31 cellular contexts compared by ENCODE assay signal in genomic region chr22:29726104-29726503, GRCh38. TPM values are rescaled to one million over a fixed set of nuclear protein-coding genes. Genes with fewer than 3 reads are reported as not detected.
"Had no signal": no experiment of that assay in that cellular context is flagged by ENCODE, and none has a peak within 500 bp of the region (broad histone marks: within the 10 kb centered on the region; RNA-seq: fewer than 3 reads in every experiment).

No MANE protein-coding gene starts in this region.

- H3K4me1 ChIP-seq: ascending aorta, Peyer's patch had no signal

- H3K27me3 ChIP-seq: MG63 had no signal

- H3K9me3 ChIP-seq: ascending aorta, MG63, Peyer's patch had no signal

- H3K36me3 ChIP-seq: cardiac muscle cell, MG63 had no signal

- DNase-seq: activated B cell treated with CpG ODN at 0.5 μM for 24 hours; activated CD4-positive, alpha-beta memory T cell treated with anti-CD3 and anti-CD28 coated beads for 36 hours; activated CD4-positive, alpha-beta T cell treated with anti-CD3 and anti-CD28 coated beads for 4 hours; activated CD4-positive, alpha-beta T cell treated with anti-CD3 and anti-CD28 coated beads, Interleukin-2, amount 50 U/mL, for 1 hour; activated CD4-positive, CD25-positive, alpha-beta regulatory T cell treated with anti-CD3 and anti-CD28 coated beads, Interleukin-2, amount 50 U/mL, for 72 hours; activated CD8-positive, alpha-beta memory T cell treated with anti-CD3 and anti-CD28 coated beads, Interleukin-2, amount 50 U/mL, for 4 hours; activated gamma-delta T cell; activated naive CD4-positive, alpha-beta T cell treated with Interleukin-2 at 50 U/mL for 16 hours; activated naive CD8-positive, alpha-beta T cell treated with anti-CD3 and anti-CD28 coated beads, Interleukin-2, amount 10 ng/mL, durations not matched to agents 7 days and 5 days; activated T-cell treated with anti-CD3 and anti-CD28 coated beads, Interleukin-2, amount 50 U/mL, for 72 hours; Kasumi-1; KG1; MG63; NCI-H1048; NCI-H1105 treated with DMSO at 0.1 percent for 48 hours; NCI-H1694; NCI-H1930; NCI-H2081 treated with DMSO at 0.1 percent for 48 hours; NCI-H226; NCI-H446 treated with DMSO at 0.1 percent for 48 hours; NCI-H69; PC-3; Peyer's patch; Right ventricle myocardium superior; T-cell; T-helper 17 cell had no signal

- H3K27ac ChIP-seq: ascending aorta, cardiac muscle cell, Peyer's patch, VCaP had no signal

- ATAC-seq: activated T-cell treated with anti-CD3 and anti-CD28 coated beads, Interleukin-2, amount 50 U/mL, for 72 hours; activated T-helper 17 cell treated with anti-CD3 and anti-CD28 coated beads, Interleukin-2, amount 50 U/mL, for 72 hours; PC-3; T-cell; T-helper 17 cell had no signal

- H3K4me3 ChIP-seq: ascending aorta, cardiac muscle cell, MG63, Peyer's patch had no signal

RNA-seq across cellular contexts. Expression of gene CABP7, which starts 6.3 kb away (rescaled TPM):
- total RNA-seq: ascending aorta, cardiac muscle cell, chondrocyte, Right ventricle myocardium superior had no signal
